8 cellular contexts compared by ENCODE assay signal in genomic region chr10:26860026-26860541, GRCh38. TPM values are rescaled to one million over a fixed set of nuclear protein-coding genes. Genes with fewer than 3 reads are reported as not detected.
DNase-seq lines count a peak whose midpoint lies in the region; ATAC-seq and TF ChIP-seq lines count a peak whose summit lies in the region.

No MANE protein-coding gene starts in this region.

- H3K4me1 ChIP-seq in osteoblast (ENCODE audit: insufficient read depth, low read length) (peaks cover 23% of the 10 kb centered on the region), testis (peaks cover 6% of the 10 kb centered on the region)

- peaks cover 13% of the 10 kb centered on the region for H4K20me1 ChIP-seq in osteoblast (ENCODE audit: insufficient read depth, low read length)

- H3K4me1 Mint-ChIP-seq in activated naive CD4-positive, alpha-beta T cell treated with anti-CD3 and anti-CD28 coated beads for 36 hours (ENCODE audit: low read depth) = peaks cover 36% of the 10 kb centered on the region

- peak overlapping the region; percentile 93 for H3K27ac ChIP-seq in 22Rv1
- H3K27ac ChIP-seq in osteoblast (ENCODE audit: low read depth, low read length) = peak overlapping the region; percentile 91
- peak overlapping the region; percentile 92 to 95 for H3K27ac ChIP-seq in testis

- H3K79me2 ChIP-seq in osteoblast (ENCODE audit: insufficient read depth, low read length) = peaks cover 51% of the 10 kb centered on the region

- H3K27me3 Mint-ChIP-seq in activated naive CD4-positive, alpha-beta T cell treated with anti-CD3 and anti-CD28 coated beads for 36 hours (ENCODE audit: low read depth) = no peaks in the 10 kb centered on the region

- intact Hi-C loops in activated naive CD4-positive, alpha-beta T cell treated with anti-CD3 and anti-CD28 coated beads for 36 hours (cut with micrococcal nuclease) = loop anchor here (1.0 to 5.0 kb wide), 7 partner anchors 20 to 429 kb away; partner anchors contain the start of gene APBB1IP
- intact Hi-C loops in testis (cut with DNase I; ENCODE audit: low total_unique reads) = no loop called here

- H2AFZ ChIP-seq in osteoblast (ENCODE audit: low read length) = peak overlapping the region; percentile 85

- H3K36me3 ChIP-seq in osteoblast (ENCODE audit: insufficient read depth, low read length) (no peaks in the 10 kb centered on the region), testis (ENCODE audit: low read depth, missing control alignments) (no peaks in the 10 kb centered on the region)

- H3K9me3 Mint-ChIP-seq in activated naive CD4-positive, alpha-beta T cell treated with anti-CD3 and anti-CD28 coated beads for 36 hours = no peaks in the 10 kb centered on the region

- peak overlapping the region; percentile 93 for H3K4me2 ChIP-seq in osteoblast (ENCODE audit: insufficient read depth, low read length)

- DNase-seq in RPMI8226 (peak; percentile 53), globus pallidus (ENCODE audit: low spot score) (peak; percentile 49), osteoblast (ENCODE audit: insufficient read length, low spot score, missing footprints) (peak; percentile 87), testis (peak; percentile 62)
- DNase-seq in activated naive CD4-positive, alpha-beta T cell treated with anti-CD3 and anti-CD28 coated beads for 36 hours = peak; percentile 53

- ATAC-seq in GM18511 (IDR thresholded peaks at IDR 0.05; ENCODE audit: unreplicated experiment) (peak; percentile 15), HG03139 (IDR thresholded peaks at IDR 0.05; ENCODE audit: unreplicated experiment) (peak; percentile 12)

- H3K27ac Mint-ChIP-seq in activated naive CD4-positive, alpha-beta T cell treated with anti-CD3 and anti-CD28 coated beads for 36 hours = peak overlapping the region; percentile 99

- 0 to 1% methylated on average over 18 to 35 of the region's 36 CpGs for WGBS in testis, 2 donors

- no peaks in the 10 kb centered on the region for H3K9me3 ChIP-seq in osteoblast (ENCODE audit: low read depth, low read length)
- H3K9me3 ChIP-seq in testis = no peaks in the 10 kb centered on the region

- H3K36me3 Mint-ChIP-seq in activated naive CD4-positive, alpha-beta T cell treated with anti-CD3 and anti-CD28 coated beads for 36 hours (ENCODE audit: low read depth) = peaks cover 2% of the 10 kb centered on the region

- peak overlapping the region; percentile 98 for H3K4me3 Mint-ChIP-seq in activated naive CD4-positive, alpha-beta T cell treated with anti-CD3 and anti-CD28 coated beads for 36 hours

- no peak for TF ChIP-seq POLR2A in testis (IDR thresholded peaks at IDR 0.05)

- TF ChIP-seq CTCF in 22Rv1 (IDR thresholded peaks at IDR 0.05) (no peak), osteoblast (IDR thresholded peaks at IDR 0.05; ENCODE audit: extremely low read depth, low read depth, low read length) (no peak), testis (IDR thresholded peaks at IDR 0.05) (no peak)

- H3K4me3 ChIP-seq in osteoblast (ENCODE audit: insufficient read depth, low read length) (peak overlapping the region; percentile 85), testis (peak overlapping the region; percentile 98 to 99)

- H3K27me3 ChIP-seq in osteoblast (ENCODE audit: insufficient read depth, low read length) (peaks cover 7% of the 10 kb centered on the region), testis (no peaks in the 10 kb centered on the region)

- CTCF ChIA-PET in activated naive CD4-positive, alpha-beta T cell treated with anti-CD3 and anti-CD28 coated beads for 36 hours (lab: Charles Lee) = interaction anchor here (1.0 to 1.6 kb wide), 2 partner anchors 9 to 70 kb away, joined by 3 to 5 read pairs; no protein-coding TSS in a partner anchor

RNA-seq across cellular contexts. Expression of gene ABI1, which starts 0.7 kb away (rescaled TPM):
- total RNA-seq in activated naive CD4-positive, alpha-beta T cell treated with anti-CD3 and anti-CD28 coated beads for 36 hours = 10 to 100 TPM; 34.5 to 37.2 TPM
- 71.7 and 76.9 TPM in 2 replicates for total RNA-seq in osteoblast
- 10 to 100 TPM; 48.0 to 67.6 TPM for total RNA-seq in testis
- polyA plus RNA-seq in testis (ENCODE audit: insufficient read depth, low read depth, low replicate concordance) = 34.6 TPM

Comparison
In these comparisons a context has a peak if more than half of its experiments do, and no peak if none do; other contexts are left out.
1. Peak in every context shown above with its lines: DNase-seq, ATAC-seq, H3K4me3 ChIP-seq and H3K27ac ChIP-seq.